8 cellular contexts compared by ENCODE assay signal in genomic region chr5:178145965-178146820, GRCh38. TPM values are rescaled to one million over a fixed set of nuclear protein-coding genes. Genes with fewer than 3 reads are reported as not detected.
DNase-seq lines count a peak whose midpoint lies in the region; ATAC-seq and TF ChIP-seq lines count a peak whose summit lies in the region.

No MANE protein-coding gene starts in this region.

- CTCF ChIA-PET in activated CD8-positive, alpha-beta T cell treated with anti-CD3 and anti-CD28 coated beads for 36 hours (lab: Charles Lee) = interaction anchor here (0.7 to 20.3 kb wide), 9 partner anchors 10 to 85 kb away, joined by 3 to 319 read pairs (median 5); partner anchors contain the start of gene N4BP3

- H3K4me1 ChIP-seq in endodermal cell (ENCODE audit: control insufficient read depth, insufficient read depth, low read length) (no peaks in the 10 kb centered on the region), tibial artery (no peaks in the 10 kb centered on the region)

- no peaks in the 10 kb centered on the region for H3K9me3 Mint-ChIP-seq in activated CD8-positive, alpha-beta T cell treated with anti-CD3 and anti-CD28 coated beads for 36 hours
- H3K9me3 Mint-ChIP-seq in endodermal cell (no peaks in the 10 kb centered on the region), neural crest cell (no peaks in the 10 kb centered on the region)

- H3K27ac Mint-ChIP-seq in activated CD8-positive, alpha-beta T cell treated with anti-CD3 and anti-CD28 coated beads for 36 hours = peak overlapping the region; percentile 67
- H3K27ac Mint-ChIP-seq in endodermal cell (peak overlapping the region; percentile 15), neural crest cell (ENCODE audit: unreplicated experiment) (no peak overlapping the region)

- H3K27me3 ChIP-seq in endodermal cell (ENCODE audit: control insufficient read depth, insufficient read depth, low read length, poor library complexity, severe bottlenecking) (no peaks in the 10 kb centered on the region), tibial artery (no peaks in the 10 kb centered on the region)

- H3K9ac ChIP-seq in endodermal cell (ENCODE audit: extremely low read depth, low read length, poor library complexity, severe bottlenecking) = no peak overlapping the region

- WGBS in endodermal cell (ENCODE audit: insufficient coverage in 1 of 2, insufficient read length in 1 of 2), 2 experiments = 73 to 87% methylated on average over 7 to 14 of the region's 14 CpGs

- intact Hi-C loops in activated CD8-positive, alpha-beta T cell treated with anti-CD3 and anti-CD28 coated beads for 36 hours (cut with micrococcal nuclease) = loop anchor here (5.0 kb wide), 1 partner anchor 69 kb away; no protein-coding TSS in a partner anchor
- intact Hi-C loops in tibial artery (cut with DNase I; ENCODE audit: low total_unique reads) = no loop called here

- no peak overlapping the region for H3K27ac ChIP-seq in endodermal cell (ENCODE audit: low read depth, low read length)
- H3K27ac ChIP-seq in tibial artery = no peak overlapping the region

- POLR2A ChIA-PET in activated CD8-positive, alpha-beta T cell treated with anti-CD3 and anti-CD28 coated beads for 36 hours (lab: Charles Lee) = interaction anchor here (0.7 to 6.9 kb wide), 8 partner anchors 10 to 183 kb away, joined by 3 to 37 read pairs (median 3); partner anchors contain the start of genes HNRNPAB and N4BP3

- H3K36me3 Mint-ChIP-seq in activated CD8-positive, alpha-beta T cell treated with anti-CD3 and anti-CD28 coated beads for 36 hours (ENCODE audit: low read depth) = peaks cover 59% of the 10 kb centered on the region
- H3K36me3 Mint-ChIP-seq in endodermal cell (ENCODE audit: low read depth) = peaks cover 82% of the 10 kb centered on the region
- peaks cover 9% of the 10 kb centered on the region for H3K36me3 Mint-ChIP-seq in neural crest cell (ENCODE audit: low read depth)

- DNase-seq in GM12865 (ENCODE audit: low read depth) (peak; percentile 83), NCI-H510A treated with DMSO at 0.1 percent for 48 hours (lab: John Stamatoyannopoulos, UW) (peak; percentile 40), endodermal cell (peak; percentile 96), neural crest cell (ENCODE audit: low read depth, low spot score) (peak; percentile 60), tibial artery (no peak)
- DNase-seq in activated CD8-positive, alpha-beta T cell treated with anti-CD3 and anti-CD28 coated beads for 36 hours = peak; percentile 87

- TF ChIP-seq CTCF in GM12865 (IDR thresholded peaks at IDR 0.05; ENCODE audit: insufficient read depth, low read depth, low read length, missing control alignments) (peak; percentile 82), endodermal cell (conservative IDR thresholded peaks at IDR 0.05) (peak; percentile 94), neural crest cell (conservative IDR thresholded peaks at IDR 0.05) (peak; percentile 84), tibial artery (IDR thresholded peaks at IDR 0.05) (peak; percentile 29 to 40)
- TF ChIP-seq CTCF in activated CD8-positive, alpha-beta T cell treated with anti-CD3 and anti-CD28 coated beads for 36 hours (IDR thresholded peaks at IDR 0.05) = peak; percentile 86

- no peaks in the 10 kb centered on the region for H3K27me3 Mint-ChIP-seq in activated CD8-positive, alpha-beta T cell treated with anti-CD3 and anti-CD28 coated beads for 36 hours
- H3K27me3 Mint-ChIP-seq in endodermal cell (ENCODE audit: insufficient read depth) (no peaks in the 10 kb centered on the region), neural crest cell (ENCODE audit: low read depth) (no peaks in the 10 kb centered on the region)

- ATAC-seq in HG02938 (IDR thresholded peaks at IDR 0.05; ENCODE audit: unreplicated experiment) (peak; percentile 60), GM21526 (IDR thresholded peaks at IDR 0.05; ENCODE audit: low FRiP score, unreplicated experiment) (no peak)
- ATAC-seq in activated CD8-positive, alpha-beta T cell treated with anti-CD3 and anti-CD28 coated beads for 36 hours = peak; percentile 71

- no peak overlapping the region for H3K4me3 Mint-ChIP-seq in activated CD8-positive, alpha-beta T cell treated with anti-CD3 and anti-CD28 coated beads for 36 hours
- H3K4me3 Mint-ChIP-seq in endodermal cell (no peak overlapping the region), neural crest cell (peak overlapping the region; percentile 56)

- peaks cover 41% of the 10 kb centered on the region for H3K4me1 Mint-ChIP-seq in activated CD8-positive, alpha-beta T cell treated with anti-CD3 and anti-CD28 coated beads for 36 hours (ENCODE audit: low read depth)
- no peaks in the 10 kb centered on the region for H3K4me1 Mint-ChIP-seq in endodermal cell
- H3K4me1 Mint-ChIP-seq in neural crest cell = no peaks in the 10 kb centered on the region

- H3K9me3 ChIP-seq in endodermal cell (ENCODE audit: control insufficient read depth, low read length) = no peaks in the 10 kb centered on the region
- H3K9me3 ChIP-seq in tibial artery = no peaks in the 10 kb centered on the region

- H3K4me3 ChIP-seq in GM12865 (ENCODE audit: low read depth, low read length) = no peak overlapping the region
- no peak overlapping the region for H3K4me3 ChIP-seq in endodermal cell (ENCODE audit: low read length)
- H3K4me3 ChIP-seq in tibial artery = no peak overlapping the region

- peaks cover 80% of the 10 kb centered on the region for H3K36me3 ChIP-seq in endodermal cell (ENCODE audit: control insufficient read depth, insufficient read depth, low read length)
- peaks cover 64 to 100% (median 88%) of the 10 kb centered on the region in 3 donors for H3K36me3 ChIP-seq in tibial artery

RNA-seq across cellular contexts. Expression of gene NHP2, which starts 7.5 kb away (rescaled TPM):
- 100 to 1,000 TPM; 287 to 296 TPM for total RNA-seq in activated CD8-positive, alpha-beta T cell treated with anti-CD3 and anti-CD28 coated beads for 36 hours
- 100 to 1,000 TPM; 174 to 176 TPM for total RNA-seq in endodermal cell
- polyA plus RNA-seq in endodermal cell (2013, experiment 1 of 2) = 151 TPM
- polyA plus RNA-seq in endodermal cell (2013, experiment 2 of 2) = 140 TPM
- total RNA-seq in neural crest cell = 169 and 174 TPM in 2 replicates

RNA-seq across cellular contexts. Expression of gene RMND5B, which starts 15.4 kb away (rescaled TPM):
- 10 to 100 TPM; 32.9 to 33.4 TPM for total RNA-seq in activated CD8-positive, alpha-beta T cell treated with anti-CD3 and anti-CD28 coated beads for 36 hours
- 10 to 100 TPM; 36.0 to 36.9 TPM for total RNA-seq in endodermal cell
- polyA plus RNA-seq in endodermal cell (2013, experiment 1 of 2) = 31.5 TPM
- 28.4 TPM for polyA plus RNA-seq in endodermal cell (2013, experiment 2 of 2)
- 42.4 and 43.5 TPM in 2 replicates for total RNA-seq in neural crest cell

RNA-seq across cellular contexts. Expression of gene N4BP3, which starts 32.9 kb away (rescaled TPM):
- 10 to 100 TPM; 33.2 to 33.4 TPM for total RNA-seq in activated CD8-positive, alpha-beta T cell treated with anti-CD3 and anti-CD28 coated beads for 36 hours
- 10 to 100 TPM; 12.7 to 15.2 TPM for total RNA-seq in endodermal cell
- polyA plus RNA-seq in endodermal cell (2013, experiment 1 of 2) = 6.5 TPM
- polyA plus RNA-seq in endodermal cell (2013, experiment 2 of 2) = 5.6 TPM
- 1.3 and 1.4 TPM in 2 replicates for total RNA-seq in neural crest cell

RNA-seq across cellular contexts. Expression of gene GMCL2, which starts 41.0 kb away (rescaled TPM):
- total RNA-seq in activated CD8-positive, alpha-beta T cell treated with anti-CD3 and anti-CD28 coated beads for 36 hours = not detected
- not detected for total RNA-seq in endodermal cell
- polyA plus RNA-seq in endodermal cell (2013, experiment 1 of 2) = not detected
- not detected for polyA plus RNA-seq in endodermal cell (2013, experiment 2 of 2)
- not detected in 2 replicates for total RNA-seq in neural crest cell

RNA-seq across cellular contexts. Expression of gene HNRNPAB, which starts 58.1 kb away (rescaled TPM):
- 100 to 1,000 TPM; 392 to 399 TPM for total RNA-seq in activated CD8-positive, alpha-beta T cell treated with anti-CD3 and anti-CD28 coated beads for 36 hours
- 100 to 1,000 TPM; 343 to 353 TPM for total RNA-seq in endodermal cell
- 268 TPM for polyA plus RNA-seq in endodermal cell (2013, experiment 1 of 2)
- 254 TPM for polyA plus RNA-seq in endodermal cell (2013, experiment 2 of 2)
- total RNA-seq in neural crest cell = 464 and 466 TPM in 2 replicates

Comparison
In these comparisons a context has a peak if more than half of its experiments do, and no peak if none do; other contexts are left out.
1. DNase-seq: peak in GM12865 (single experiment), NCI-H510A treated with DMSO at 0.1 percent for 48 hours (single experiment), activated CD8-positive, alpha-beta T cell treated with anti-CD3 and anti-CD28 coated beads for 36 hours (single experiment), endodermal cell (single experiment) and neural crest cell (single experiment); none in tibial artery (0 of 2).
2. CTCF ChIP-seq: peak in every context shown above with its lines; median percentile 94 in endodermal cell; 86 in activated CD8-positive, alpha-beta T cell treated with anti-CD3 and anti-CD28 coated beads for 36 hours; 84 in neural crest cell; 82 in GM12865; 34 in tibial artery.